In the genomic region with DNA sequence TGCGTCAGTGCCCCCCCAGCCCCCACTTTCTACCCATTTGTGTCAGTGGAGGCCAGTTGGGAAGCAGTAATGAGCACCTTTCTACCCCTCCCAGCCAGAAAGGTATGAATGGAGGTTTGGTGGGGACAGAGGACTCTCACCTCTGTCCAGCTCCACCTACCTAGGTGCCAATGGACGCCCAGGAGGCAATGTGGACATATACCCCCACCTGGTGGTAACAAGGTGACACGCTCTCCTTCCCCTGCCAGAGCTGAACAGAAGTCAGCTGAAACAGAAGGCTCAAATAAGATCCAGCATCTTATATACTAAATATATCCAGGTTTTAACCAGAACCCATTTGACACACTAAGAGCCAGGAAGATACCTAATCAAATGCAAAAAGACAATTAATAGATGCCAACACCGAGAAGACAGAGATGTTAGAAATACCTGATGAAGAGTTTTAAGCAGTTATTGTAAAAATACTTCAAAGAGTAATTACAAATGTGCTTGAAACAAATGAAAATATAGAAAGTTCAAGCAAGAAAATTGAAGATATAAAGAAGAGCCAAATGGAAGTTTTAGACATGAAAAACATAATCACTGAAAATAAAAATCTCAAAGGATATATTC, we compare ENCODE assay signal across 10 cellular contexts. TPM values are rescaled to one million over a fixed set of nuclear protein-coding genes. Genes with fewer than 3 reads are reported as not detected.
DNase-seq lines count a peak whose midpoint lies in the region; FAIRE-seq and TF ChIP-seq lines count a peak whose summit lies in the region.
"Had no signal": no experiment of that assay in that cellular context is flagged by ENCODE, and none has a peak within 500 bp of the region (broad histone marks: within the 10 kb centered on the region; RNA-seq: fewer than 3 reads in every experiment).

No MANE protein-coding gene starts in this region.

- no peak overlapping the region for H3K27ac Mint-ChIP-seq in activated naive CD4-positive, alpha-beta T cell treated with anti-CD3 and anti-CD28 coated beads for 36 hours
- H3K27ac Mint-ChIP-seq: IgD-negative memory B cell had no signal

- no peaks in the 10 kb centered on the region for H3K4me1 ChIP-seq in MM.1S (ENCODE audit: low read length)
- no peaks in the 10 kb centered on the region for H3K4me1 ChIP-seq in mammary epithelial cell (ENCODE audit: insufficient read depth, low read length)
- no peaks in the 10 kb centered on the region for H3K4me1 ChIP-seq in small intestine (ENCODE audit: control insufficient read depth in 2 of 2, insufficient read depth in 1 of 2, low read depth in 1 of 2, low read length in 1 of 2)

- in situ Hi-C loops in mammary epithelial cell (cut with MboI; ENCODE audit: low sequenced_read_pairs in 2 of 2): no loop called here

- H3K36me3 Mint-ChIP-seq in activated naive CD4-positive, alpha-beta T cell treated with anti-CD3 and anti-CD28 coated beads for 36 hours (ENCODE audit: low read depth): no peaks in the 10 kb centered on the region
- H3K36me3 Mint-ChIP-seq: IgD-negative memory B cell had no signal

- H3K9ac ChIP-seq in MM.1S (ENCODE audit: low read length): no peak overlapping the region
- H3K9ac ChIP-seq in mammary epithelial cell (ENCODE audit: insufficient read depth, low read length): no peak overlapping the region

- no peaks in the 10 kb centered on the region for H3K4me1 Mint-ChIP-seq in activated naive CD4-positive, alpha-beta T cell treated with anti-CD3 and anti-CD28 coated beads for 36 hours (ENCODE audit: low read depth)
- H3K4me1 Mint-ChIP-seq: IgD-negative memory B cell had no signal

- intact Hi-C loops in activated naive CD4-positive, alpha-beta T cell treated with anti-CD3 and anti-CD28 coated beads for 36 hours (cut with micrococcal nuclease): loop anchor here (1.0 to 5.0 kb wide), 2 partner anchors 41 to 330 kb away; no protein-coding TSS in a partner anchor
- intact Hi-C loops in mammary epithelial cell (cut with micrococcal nuclease): loop anchor here (1.0 to 2.0 kb wide), 5 partner anchors 42 to 347 kb away; a partner anchor contains a TSS

- no peak overlapping the region for H2AFZ ChIP-seq in MM.1S (ENCODE audit: low read length)
- H2AFZ ChIP-seq in mammary epithelial cell (ENCODE audit: low read depth, low read length): no peak overlapping the region

- H3K9me2 ChIP-seq in MM.1S (replicated peaks; ENCODE audit: insufficient read depth, low read length): no peaks in the 10 kb centered on the region

- H3F3A ChIP-seq in MM.1S (ENCODE audit: insufficient read depth, low read length): no peaks in the 10 kb centered on the region

- dilution Hi-C loops in mammary epithelial cell (cut with HindIII; ENCODE audit: low sequenced_read_pairs): no loop called here

- DNase-seq in activated naive CD4-positive, alpha-beta T cell treated with anti-CD3 and anti-CD28 coated beads for 36 hours: peak; percentile 42
- DNase-seq in activated naive CD4-positive, alpha-beta T cell treated with anti-CD3 and anti-CD28 coated beads, Interleukin-2, amount 50 U/mL, for 16 hours: no peak
- DNase-seq in MM.1S (peak; percentile 18), mammary epithelial cell (peak; percentile 42), small intestine (peak; percentile 7), medulla oblongata (ENCODE audit: extremely low spot score) (no peak), MV-4-11 (lab: John Stamatoyannopoulos, UW) (no peak), COLO668 (lab: John Stamatoyannopoulos, UW; ENCODE audit: unreplicated experiment) (no peak)

- WGBS in mammary epithelial cell (ENCODE audit: low coverage, missing lambda C conversion rate): 3% methylated on average over 3 of the region's 4 CpGs
- WGBS in small intestine, 3 donors: 33 to 36% (median 34%) methylated on average over 4 of the region's 4 CpGs

- H3K4me3 ChIP-seq in MM.1S (ENCODE audit: low read length): no peak overlapping the region
- no peak overlapping the region for H3K4me3 ChIP-seq in mammary epithelial cell (replicated peaks in 1 of 3; ENCODE audit: insufficient read depth in 1 of 3, low read depth in 2 of 3, low read length in 3 of 3)
- no peak overlapping the region for H3K4me3 ChIP-seq in small intestine (ENCODE audit: low read depth in 1 of 2, low read length in 2 of 2)

- H3K36me3 ChIP-seq in MM.1S (replicated peaks; ENCODE audit: insufficient read depth, low read length) (no peaks in the 10 kb centered on the region), mammary epithelial cell (ENCODE audit: insufficient read depth, low read length) (no peaks in the 10 kb centered on the region), small intestine (ENCODE audit: control insufficient read depth in 2 of 2, insufficient read depth in 2 of 2, low read length in 2 of 2) (no peaks in the 10 kb centered on the region)

- H3K9me3 ChIP-seq in MM.1S (replicated peaks; ENCODE audit: insufficient read depth, low read length) (no peaks in the 10 kb centered on the region), mammary epithelial cell (replicated peaks; ENCODE audit: insufficient read depth, low read length) (no peaks in the 10 kb centered on the region), small intestine (ENCODE audit: control insufficient read depth, low read depth) (no peaks in the 10 kb centered on the region)

- H3K27ac ChIP-seq in MM.1S (ENCODE audit: low read length): no peak overlapping the region
- no peak overlapping the region for H3K27ac ChIP-seq in mammary epithelial cell (ENCODE audit: insufficient read depth, low read depth, low read length)
- H3K27ac ChIP-seq in small intestine (ENCODE audit: low read depth in 1 of 2, low read length in 1 of 2): no peak overlapping the region

- no peak for FAIRE-seq in small intestine (lab: Jason Lieb, UNC)

- CTCF ChIA-PET in activated naive CD4-positive, alpha-beta T cell treated with anti-CD3 and anti-CD28 coated beads for 36 hours (lab: Charles Lee): interaction anchor here (0.7 to 1.1 kb wide), 2 partner anchors 8 to 13 kb away, joined by 3 to 4 read pairs; no protein-coding TSS in a partner anchor
- CTCF ChIA-PET in mammary epithelial cell (lab: Charles Lee; ENCODE audit: low non-redundant PET): interaction anchor here (0.6 to 1.1 kb wide), 7 partner anchors 33 to 1590 kb away, joined by 3 to 6 read pairs (median 4); no protein-coding TSS in a partner anchor

- H3K4me3 Mint-ChIP-seq in activated naive CD4-positive, alpha-beta T cell treated with anti-CD3 and anti-CD28 coated beads for 36 hours: no peak overlapping the region
- H3K4me3 Mint-ChIP-seq: IgD-negative memory B cell had no signal

- BruUV-seq in mammary epithelial cell (replicated peaks; lab: Mats Ljungman, UMichigan): no TSS peak

- no peaks in the 10 kb centered on the region for H3K9me3 Mint-ChIP-seq in activated naive CD4-positive, alpha-beta T cell treated with anti-CD3 and anti-CD28 coated beads for 36 hours

- H3K4me2 ChIP-seq in MM.1S (ENCODE audit: low read depth, low read length): no peak overlapping the region
- H3K4me2 ChIP-seq in mammary epithelial cell (ENCODE audit: insufficient read depth, low read depth, low read length): no peak overlapping the region

- H3K79me2 ChIP-seq in MM.1S (ENCODE audit: low read length) (no peaks in the 10 kb centered on the region), mammary epithelial cell (ENCODE audit: insufficient read depth, low read length) (no peaks in the 10 kb centered on the region)

- H3K27me3 Mint-ChIP-seq in activated naive CD4-positive, alpha-beta T cell treated with anti-CD3 and anti-CD28 coated beads for 36 hours (ENCODE audit: low read depth): peaks cover 20% of the 10 kb centered on the region

- peak; percentile 35 for TF ChIP-seq CTCF in MM.1S (IDR thresholded peaks at IDR 0.05; ENCODE audit: low read length)
- TF ChIP-seq CTCF in mammary epithelial cell (conservative IDR thresholded peaks at IDR 0.05 in 1 of 2, IDR thresholded peaks at IDR 0.05 in 1 of 2; ENCODE audit: extremely low read depth in 1 of 2, insufficient read depth in 1 of 2, low read depth in 1 of 2, low read length in 2 of 2): peak; percentile 86 to 94

- no peaks in the 10 kb centered on the region for H3K27me3 ChIP-seq in MM.1S (replicated peaks; ENCODE audit: insufficient read depth, low read length)
- H3K27me3 ChIP-seq in mammary epithelial cell (ENCODE audit: insufficient read depth, low read length): peaks cover 4% of the 10 kb centered on the region
- H3K27me3 ChIP-seq in small intestine (ENCODE audit: control insufficient read depth in 2 of 2, insufficient read depth in 2 of 2, low read length in 2 of 2): no peaks in the 10 kb centered on the region

- H4K20me1 ChIP-seq in MM.1S (ENCODE audit: insufficient read depth, low read length): no peaks in the 10 kb centered on the region
- H4K20me1 ChIP-seq in mammary epithelial cell (ENCODE audit: insufficient read depth, low read length): no peaks in the 10 kb centered on the region

RNA-seq across cellular contexts. Expression of a gene that starts 18.4 kb away (rescaled TPM):
- total RNA-seq in activated naive CD4-positive, alpha-beta T cell treated with anti-CD3 and anti-CD28 coated beads for 36 hours: not detected
- total RNA-seq in mammary epithelial cell: not detected
- polyA plus RNA-seq in mammary epithelial cell (not detected), small intestine (under 1 TPM in 1 of 3 donors, not detected in 2; 0.07 TPM)
- not detected for polyA minus RNA-seq in mammary epithelial cell
- total RNA-seq: lung microvascular endothelial cell had no signal
- polyA plus RNA-seq: IgD-negative memory B cell had no signal

Comparison
In these comparisons a context has a peak if more than half of its experiments do, and no peak if none do; other contexts are left out.
1. DNase-seq: peak in activated naive CD4-positive, alpha-beta T cell treated with anti-CD3 and anti-CD28 coated beads for 36 hours (single experiment), MM.1S (single experiment), mammary epithelial cell (single experiment) and small intestine (single experiment); none in activated naive CD4-positive, alpha-beta T cell treated with anti-CD3 and anti-CD28 coated beads, Interleukin-2, amount 50 U/mL, for 16 hours (single experiment), medulla oblongata (single experiment), MV-4-11 (single experiment) and COLO668 (single experiment).